ENCODE assay signal across 12 cellular contexts in genomic region chr22:45551310-45552016, GRCh38. TPM values are rescaled to one million over a fixed set of nuclear protein-coding genes. Genes with fewer than 3 reads are reported as not detected.
DNase-seq lines count a peak whose midpoint lies in the region; ATAC-seq, FAIRE-seq and TF ChIP-seq lines count a peak whose summit lies in the region.
"Had no signal": no experiment of that assay in that cellular context is flagged by ENCODE, and none has a peak within 500 bp of the region (broad histone marks: within the 10 kb centered on the region; RNA-seq: fewer than 3 reads in every experiment).

No MANE protein-coding gene starts in this region.

- H3K27me3 Mint-ChIP-seq in chondrocyte (ENCODE audit: low read depth): no peaks in the 10 kb centered on the region

- no peak overlapping the region for H3K4me3 ChIP-seq in GM23248
- H3K4me3 ChIP-seq in gastrocnemius medialis: no peak overlapping the region

- FAIRE-seq in urothelium cell line (lab: Jason Lieb, UNC): no peak
- FAIRE-seq: islet of Langerhans had no signal

- no peak overlapping the region for H2AFZ ChIP-seq in GM23248

- 60 to 64% methylated on average over 18 of the region's 18 CpGs for WGBS in GM23248 (ENCODE audit: low coverage in 1 of 2, low lambda C conversion rate in 2 of 2, missing lambda C conversion rate in 2 of 2), 2 experiments

- no peak overlapping the region for H3K9ac ChIP-seq in GM23248

- no peaks in the 10 kb centered on the region for H3K79me2 ChIP-seq in GM23248 (ENCODE audit: insufficient read depth)

- DNase-seq in GM23248 (peak; percentile 39), chondrocyte (ENCODE audit: low spot score) (peak; percentile 81), left lobe of liver (ENCODE audit: low spot score) (peak; percentile 51), gastrocnemius medialis (peak in 1 of 2 donors; percentile 40), EL (no peak), urothelium cell line (ENCODE audit: low spot score) (no peak)
- DNase-seq in activated CD4-positive, CD25-positive, alpha-beta regulatory T cell treated with anti-CD3 and anti-CD28 coated beads, Interleukin-2, amount 50 U/mL, for 72 hours: no peak
- DNase-seq: activated naive CD4-positive, alpha-beta T cell treated with Interleukin-2 at 50 U/mL for 16 hours; CD4-positive, alpha-beta memory T cell had no signal

- ATAC-seq in left lobe of liver: peak; percentile 42
- ATAC-seq in gastrocnemius medialis: peak; percentile 23 to 32
- no peak for ATAC-seq in HG02973 (IDR thresholded peaks at IDR 0.05; ENCODE audit: unreplicated experiment)
- ATAC-seq: stimulated activated memory B cell treated with anti-CD40 and anti-IgM and Interleukin-4, amounts not matched to agents 10 μg/mL and 1 μg/mL and 100 μg/mL, for 72 hours had no signal

- peaks cover 16% of the 10 kb centered on the region for H3K36me3 ChIP-seq in GM23248 (ENCODE audit: low read depth)
- no peaks in the 10 kb centered on the region for H3K36me3 ChIP-seq in gastrocnemius medialis

- no peak for TF ChIP-seq POLR2A in gastrocnemius medialis (IDR thresholded peaks at IDR 0.05)

- H3K4me1 ChIP-seq in GM23248 (ENCODE audit: insufficient read depth) (peaks cover 45% of the 10 kb centered on the region), gastrocnemius medialis (peaks cover 0 to 19% of the 10 kb centered on the region in 2 donors)

- H3K27ac Mint-ChIP-seq in chondrocyte (ENCODE audit: unreplicated experiment): peak overlapping the region; percentile 87
- H3K27ac Mint-ChIP-seq: CD4-positive, alpha-beta memory T cell; stimulated activated memory B cell treated with anti-CD40 and anti-IgM and Interleukin-4, amounts not matched to agents 10 μg/mL and 1 μg/mL and 100 μg/mL, for 72 hours had no signal

- no peak overlapping the region for H3K4me2 ChIP-seq in GM23248 (ENCODE audit: unreplicated experiment)

- H3K27me3 ChIP-seq in GM23248 (replicated peaks; ENCODE audit: insufficient read depth) (no peaks in the 10 kb centered on the region), gastrocnemius medialis (no peaks in the 10 kb centered on the region)

- peaks cover 14% of the 10 kb centered on the region for H3K36me3 Mint-ChIP-seq in chondrocyte (ENCODE audit: low read depth)
- H3K36me3 Mint-ChIP-seq: CD4-positive, alpha-beta memory T cell; stimulated activated memory B cell treated with anti-CD40 and anti-IgM and Interleukin-4, amounts not matched to agents 10 μg/mL and 1 μg/mL and 100 μg/mL, for 72 hours had no signal

- no peaks in the 10 kb centered on the region for H3K9me2 ChIP-seq in GM23248 (ENCODE audit: insufficient read depth)

- H3K9me3 ChIP-seq in GM23248 (ENCODE audit: low read depth) (no peaks in the 10 kb centered on the region), gastrocnemius medialis (no peaks in the 10 kb centered on the region)

- H4K20me1 ChIP-seq in GM23248 (ENCODE audit: insufficient read depth): no peaks in the 10 kb centered on the region

- peaks cover 49% of the 10 kb centered on the region for H3F3A ChIP-seq in GM23248 (ENCODE audit: insufficient read depth)

- H3K4me1 Mint-ChIP-seq in chondrocyte (ENCODE audit: low read depth): peaks cover 57% of the 10 kb centered on the region
- H3K4me1 Mint-ChIP-seq: CD4-positive, alpha-beta memory T cell; stimulated activated memory B cell treated with anti-CD40 and anti-IgM and Interleukin-4, amounts not matched to agents 10 μg/mL and 1 μg/mL and 100 μg/mL, for 72 hours had no signal

- no peak overlapping the region for H3K4me3 Mint-ChIP-seq in chondrocyte (ENCODE audit: unreplicated experiment)
- H3K4me3 Mint-ChIP-seq: CD4-positive, alpha-beta memory T cell; stimulated activated memory B cell treated with anti-CD40 and anti-IgM and Interleukin-4, amounts not matched to agents 10 μg/mL and 1 μg/mL and 100 μg/mL, for 72 hours had no signal

- no peak for TF ChIP-seq CTCF in chondrocyte (IDR thresholded peaks at IDR 0.05)
- TF ChIP-seq CTCF in gastrocnemius medialis (IDR thresholded peaks at IDR 0.05 in 4 of 5, conservative IDR thresholded peaks at IDR 0.05 in 1 of 5): no peak

- H3K27ac ChIP-seq in GM23248 (no peak overlapping the region), gastrocnemius medialis (peak overlapping the region in 3 of 4 donors; percentile 53 to 68 (median 57))

- intact Hi-C loops in gastrocnemius medialis (cut with DNase I; ENCODE audit: low total_unique reads): loop anchor here (5.0 kb wide), 1 partner anchor 39 kb away; no protein-coding TSS in a partner anchor

- in situ Hi-C loops in GM23248 (cut with MboI): loop anchor here (5.0 to 10.0 kb wide), 2 partner anchors 104 to 277 kb away; no protein-coding TSS in a partner anchor
- in situ Hi-C loops in gastrocnemius medialis (cut with MboI; ENCODE audit: low sequenced_read_pairs in 4 of 4): loop anchor here (5.0 to 10.0 kb wide), 4 partner anchors 107 to 287 kb away; no protein-coding TSS in a partner anchor

- no peaks in the 10 kb centered on the region for H3K9me3 Mint-ChIP-seq in chondrocyte (ENCODE audit: low read depth)
- H3K9me3 Mint-ChIP-seq: CD4-positive, alpha-beta memory T cell; stimulated activated memory B cell treated with anti-CD40 and anti-IgM and Interleukin-4, amounts not matched to agents 10 μg/mL and 1 μg/mL and 100 μg/mL, for 72 hours had no signal

RNA-seq across cellular contexts. Expression of gene FBLN1, which starts 48.8 kb away (rescaled TPM):
- total RNA-seq in GM23248 (2014; rRNA removed; shearing (Covaris generic)): 107 and 137 TPM in 2 replicates
- polyA plus RNA-seq in GM23248 (2016; fragmentation: Nextera tagmentation; extraction: Ambion mirVana): 304 and 335 TPM in 2 replicates
- total RNA-seq in chondrocyte (127 to 186 TPM (median 183 TPM) in 3 replicates), left lobe of liver (3.8 TPM), gastrocnemius medialis (10 to 100 TPM; 12.5 to 37.1 (median 19.2) TPM)
- total RNA-seq: CD4-positive, alpha-beta memory T cell had no signal
- polyA plus RNA-seq: CD4-positive, alpha-beta memory T cell had no signal

Comparison
In these comparisons a context has a peak if more than half of its experiments do, and no peak if none do; other contexts are left out.
1. DNase-seq: peak in GM23248 (single experiment), chondrocyte (single experiment) and left lobe of liver (single experiment); none in activated CD4-positive, CD25-positive, alpha-beta regulatory T cell treated with anti-CD3 and anti-CD28 coated beads, Interleukin-2, amount 50 U/mL, for 72 hours (single experiment), EL (single experiment) and urothelium cell line (single experiment).